ENCODE assay signal across 8 cellular contexts in the genomic region with DNA sequence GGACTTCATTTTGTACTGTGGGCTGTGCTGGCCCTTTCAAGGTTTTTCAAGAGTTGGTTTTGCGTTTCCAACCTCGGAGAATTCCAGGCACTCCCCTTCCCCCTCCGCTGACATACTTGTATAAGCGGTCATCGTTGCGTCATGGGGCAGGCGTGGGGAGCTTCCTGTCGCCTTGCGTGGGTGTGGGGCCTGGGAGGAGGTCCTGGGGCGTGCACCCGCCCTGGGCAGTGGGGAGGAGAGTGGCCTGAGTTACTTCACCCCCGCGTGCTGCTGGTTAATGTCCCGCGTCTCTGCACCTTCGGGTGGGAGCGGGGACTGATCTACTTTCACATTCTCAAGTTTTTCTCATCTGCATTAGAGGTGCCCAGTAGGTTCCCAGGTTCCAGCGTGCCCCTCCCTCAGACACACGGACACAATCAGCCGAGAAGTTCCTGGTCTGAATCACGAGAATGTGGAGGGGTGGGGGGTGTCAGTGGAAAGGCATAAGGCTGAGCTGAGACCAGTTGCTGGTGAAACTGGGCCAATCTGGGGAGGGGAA. TPM values are rescaled to one million over a fixed set of nuclear protein-coding genes. Genes with fewer than 3 reads are reported as not detected.
DNase-seq lines count a peak whose midpoint lies in the region; ATAC-seq and TF ChIP-seq lines count a peak whose summit lies in the region.

No MANE protein-coding gene starts in this region.

- H3K9me3 Mint-ChIP-seq in GM23338, result peaks cover 23% of the 10 kb centered on the region
- no peaks in the 10 kb centered on the region for H3K9me3 Mint-ChIP-seq in activated naive CD4-positive, alpha-beta T cell treated with anti-CD3 and anti-CD28 coated beads, Interleukin-2, amount 10 ng/mL, durations not matched to agents 7 days and 5 days

- H3F3A ChIP-seq in GM23338 (replicated peaks; ENCODE audit: low read depth), result peaks cover 32% of the 10 kb centered on the region

- ATAC-seq in GM23338, result no peak
- no peak for ATAC-seq in HG03457 (IDR thresholded peaks at IDR 0.05; ENCODE audit: unreplicated experiment)

- CTCF ChIA-PET in activated naive CD4-positive, alpha-beta T cell treated with anti-CD3 and anti-CD28 coated beads, Interleukin-2, amount 10 ng/mL, durations not matched to agents 7 days and 5 days (lab: Charles Lee), result interaction anchor here (1.0 to 1.6 kb wide), 4 partner anchors 9 to 177 kb away, joined by 3 to 9 read pairs (median 6); no protein-coding TSS in a partner anchor

- H3K36me3 Mint-ChIP-seq in GM23338 (ENCODE audit: low read depth), result peaks cover 31% of the 10 kb centered on the region
- peaks cover 42% of the 10 kb centered on the region for H3K36me3 Mint-ChIP-seq in activated naive CD4-positive, alpha-beta T cell treated with anti-CD3 and anti-CD28 coated beads, Interleukin-2, amount 10 ng/mL, durations not matched to agents 7 days and 5 days

- H3K4me2 ChIP-seq in GM23338, result peak overlapping the region; percentile 99

- no peaks in the 10 kb centered on the region for H3K9me3 ChIP-seq in Peyer's patch
- H3K9me3 ChIP-seq in uterus, result no peaks in the 10 kb centered on the region

- no peak overlapping the region for H2AFZ ChIP-seq in GM23338

- TF ChIP-seq CTCF in AG10803 (conservative IDR thresholded peaks at IDR 0.05; ENCODE audit: low read length) (no peak), GM23338 (conservative IDR thresholded peaks at IDR 0.05; ENCODE audit: low read depth in 2 of 2) (no peak), Peyer's patch (IDR thresholded peaks at IDR 0.05) (no peak), uterus (IDR thresholded peaks at IDR 0.05) (peak in 1 of 4 experiments; percentile 25)

- TF ChIP-seq POLR2A in Peyer's patch (IDR thresholded peaks at IDR 0.05) (peak; percentile 85 to 93), uterus (IDR thresholded peaks at IDR 0.05) (peak; percentile 64 to 87)

- intact Hi-C loops in uterus (cut with DNase I; ENCODE audit: low total_unique reads), result no loop called here

- H3K9me2 ChIP-seq in GM23338 (ENCODE audit: insufficient read depth), result no peaks in the 10 kb centered on the region

- H3K27ac ChIP-seq in GM23338 (ENCODE audit: low read depth) (peak overlapping the region; percentile 100), Peyer's patch (peak overlapping the region; percentile 94 to 99 (median 98)), uterus (peak overlapping the region; percentile 94 to 98)

- peaks cover 15% of the 10 kb centered on the region for H3K4me1 ChIP-seq in GM23338 (ENCODE audit: insufficient read depth)
- peaks cover 0 to 28% (median 13%) of the 10 kb centered on the region in 4 donors for H3K4me1 ChIP-seq in Peyer's patch
- H3K4me1 ChIP-seq in uterus, result peaks cover 0 to 7% of the 10 kb centered on the region in 2 donors

- peaks cover 8% of the 10 kb centered on the region for H4K20me1 ChIP-seq in GM23338 (replicated peaks; ENCODE audit: insufficient read depth)

- H3K27ac Mint-ChIP-seq in GM23338, result peak overlapping the region; percentile 100
- H3K27ac Mint-ChIP-seq in activated naive CD4-positive, alpha-beta T cell treated with anti-CD3 and anti-CD28 coated beads, Interleukin-2, amount 10 ng/mL, durations not matched to agents 7 days and 5 days, result peak overlapping the region; percentile 99

- H3K27me3 Mint-ChIP-seq in GM23338 (ENCODE audit: insufficient read depth, low read depth, poor library complexity), result peaks cover 62% of the 10 kb centered on the region
- peaks cover 15% of the 10 kb centered on the region for H3K27me3 Mint-ChIP-seq in activated naive CD4-positive, alpha-beta T cell treated with anti-CD3 and anti-CD28 coated beads, Interleukin-2, amount 10 ng/mL, durations not matched to agents 7 days and 5 days

- DNase-seq in AG10803 (ENCODE audit: low read depth), result peak; percentile 97
- peak; percentile 33 for DNase-seq in GM23338 (ENCODE audit: low spot score)
- peak; percentile 85 to 96 (median 93) for DNase-seq in Peyer's patch
- DNase-seq in activated naive CD4-positive, alpha-beta T cell treated with anti-CD3 and anti-CD28 coated beads, Interleukin-2, amount 10 ng/mL, durations not matched to agents 7 days and 5 days, result peak; percentile 73
- peak; percentile 71 for DNase-seq in foreskin melanocyte
- DNase-seq in non-pigmented ciliary epithelial cell (ENCODE audit: low read depth), result peak; percentile 82
- DNase-seq in uterus, result peak; percentile 95 to 98

- H3K27me3 ChIP-seq in GM23338 (ENCODE audit: insufficient read depth), result no peaks in the 10 kb centered on the region
- H3K27me3 ChIP-seq in Peyer's patch, result no peaks in the 10 kb centered on the region
- H3K27me3 ChIP-seq in uterus, result no peaks in the 10 kb centered on the region

- H3K4me3 ChIP-seq in AG10803 (ENCODE audit: low read length) (peak overlapping the region; percentile 98), GM23338 (peak overlapping the region; percentile 100), Peyer's patch (peak overlapping the region; percentile 72 to 93 (median 88)), uterus (peak overlapping the region; percentile 79 to 81)

- H3K4me1 Mint-ChIP-seq in GM23338, result peaks cover 22% of the 10 kb centered on the region
- H3K4me1 Mint-ChIP-seq in activated naive CD4-positive, alpha-beta T cell treated with anti-CD3 and anti-CD28 coated beads, Interleukin-2, amount 10 ng/mL, durations not matched to agents 7 days and 5 days, result peaks cover 43% of the 10 kb centered on the region

- H3K36me3 ChIP-seq in GM23338 (ENCODE audit: insufficient read depth) (peaks cover 7% of the 10 kb centered on the region; the same call in 1 of the 2 replicates), Peyer's patch (no peaks in the 10 kb centered on the region), uterus (no peaks in the 10 kb centered on the region)

- peak overlapping the region; percentile 99 for H3K4me3 Mint-ChIP-seq in GM23338
- H3K4me3 Mint-ChIP-seq in activated naive CD4-positive, alpha-beta T cell treated with anti-CD3 and anti-CD28 coated beads, Interleukin-2, amount 10 ng/mL, durations not matched to agents 7 days and 5 days, result peak overlapping the region; percentile 99

- peaks cover 41% of the 10 kb centered on the region for H3K79me2 ChIP-seq in GM23338 (replicated peaks; ENCODE audit: insufficient read depth)

TF ChIP-seq in GM23338, 12 proteins besides CTCF, POLR2A, EP300 and RAD21:
- TF ChIP-seq CREB1 (CRISPR knock-in tag; IDR thresholded peaks at IDR 0.05; ENCODE audit: low read depth), result peak; percentile 57; the same call in 1 of the 2 replicates
- no peak for TF ChIP-seq ZNF114 (CRISPR knock-in tag; IDR thresholded peaks at IDR 0.05)

RNA-seq across cellular contexts. Expression of gene IER2, which starts 4.1 kb away (rescaled TPM):
- total RNA-seq in GM23338 (2014; rRNA removed; shearing (Covaris generic)), result 99.1 and 124 TPM in 2 replicates
- polyA plus RNA-seq in GM23338 (2016; fragmentation: Nextera tagmentation; extraction: Ambion mirVana), result 191 and 200 TPM in 2 replicates
- total RNA-seq in Peyer's patch (100 to 1,000 TPM in 1 of 4 donors, 10 to 100 TPM in 3; 72.2 to 229 (median 85.6) TPM), uterus (100 to 1,000 TPM in 1 of 4 donors, 10 to 100 TPM in 3; 15.1 to 108 (median 66.7) TPM)

RNA-seq across cellular contexts. Expression of gene STX10, which starts 4.1 kb away (rescaled TPM):
- total RNA-seq in GM23338 (2014; rRNA removed; shearing (Covaris generic)), result 55.9 and 58.3 TPM in 2 replicates
- 42.8 and 44.0 TPM in 2 replicates for polyA plus RNA-seq in GM23338 (2016; fragmentation: Nextera tagmentation; extraction: Ambion mirVana)
- 100 to 1,000 TPM in 2 of 4 donors, 10 to 100 TPM in 2; 78.1 to 199 (median 107) TPM for total RNA-seq in Peyer's patch
- total RNA-seq in uterus, result 10 to 100 TPM; 42.2 to 72.1 (median 44.8) TPM

RNA-seq across cellular contexts. Expression of gene NACC1, which starts 36.2 kb away (rescaled TPM):
- 203 and 260 TPM in 2 replicates for total RNA-seq in GM23338 (2014; rRNA removed; shearing (Covaris generic))
- polyA plus RNA-seq in GM23338 (2016; fragmentation: Nextera tagmentation; extraction: Ambion mirVana), result 12.4 and 16.1 TPM in 2 replicates
- total RNA-seq in Peyer's patch (10 to 100 TPM; 21.5 to 48.0 (median 37.1) TPM), uterus (10 to 100 TPM; 13.4 to 28.1 (median 15.8) TPM)

RNA-seq across cellular contexts. Expression of gene TRMT1, which starts 37.8 kb away (rescaled TPM):
- 76.4 and 88.6 TPM in 2 replicates for total RNA-seq in GM23338 (2014; rRNA removed; shearing (Covaris generic))
- polyA plus RNA-seq in GM23338 (2016; fragmentation: Nextera tagmentation; extraction: Ambion mirVana), result 90.1 and 92.6 TPM in 2 replicates
- total RNA-seq in Peyer's patch, result 10 to 100 TPM; 27.1 to 71.8 (median 28.3) TPM
- total RNA-seq in uterus, result 10 to 100 TPM; 23.2 to 99.4 (median 33.6) TPM

RNA-seq across cellular contexts. Expression of gene LYL1, which starts 51.7 kb away (rescaled TPM):
- total RNA-seq in GM23338 (2014; rRNA removed; shearing (Covaris generic)), result 0.47 and 2.2 TPM in 2 replicates
- 0.77 and 1.2 TPM in 2 replicates for polyA plus RNA-seq in GM23338 (2016; fragmentation: Nextera tagmentation; extraction: Ambion mirVana)
- total RNA-seq in Peyer's patch (10 to 100 TPM in 1 of 4 donors, 1 to 10 TPM in 3; 1.2 to 21.5 (median 4.9) TPM), uterus (10 to 100 TPM in 3 of 4 donors, 1 to 10 TPM in 1; 2.6 to 15.5 (median 11.1) TPM)

Comparison
In these comparisons a context has a peak if more than half of its experiments do, and no peak if none do; other contexts are left out.
1. DNase-seq: peak in every context shown above with its lines; median percentile 97 in AG10803; 96 in uterus; 93 in Peyer's patch; 82 in non-pigmented ciliary epithelial cell; 73 in activated naive CD4-positive, alpha-beta T cell treated with anti-CD3 and anti-CD28 coated beads, Interleukin-2, amount 10 ng/mL, durations not matched to agents 7 days and 5 days; 71 in foreskin melanocyte; 33 in GM23338.